ENCODE assay signal across 24 cellular contexts in the genomic region with DNA sequence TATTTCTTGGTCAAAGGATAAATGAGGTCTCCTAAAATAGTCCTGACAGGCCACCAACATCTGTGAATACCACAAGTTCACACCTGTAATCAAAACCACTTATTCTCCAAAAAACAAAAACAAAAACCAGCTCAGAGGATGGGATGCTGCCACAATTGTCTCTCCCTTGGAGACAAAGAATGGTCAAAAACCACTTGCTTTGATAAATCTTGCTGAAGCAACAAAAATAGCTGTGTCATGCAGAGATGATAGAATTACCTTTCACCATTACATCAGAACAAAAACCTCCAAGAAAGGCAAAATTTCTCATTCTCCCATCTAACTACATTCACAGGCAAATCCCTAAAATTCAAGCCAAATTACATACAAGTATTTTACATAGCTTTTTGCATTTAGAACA.
DNase-seq lines count a peak whose midpoint lies in the region; ATAC-seq and TF ChIP-seq lines count a peak whose summit lies in the region.
"Had no signal": no experiment of that assay in that cellular context is flagged by ENCODE, and none has a peak within 500 bp of the region (broad histone marks: within the 10 kb centered on the region; RNA-seq: fewer than 3 reads in every experiment).

No MANE protein-coding gene starts in this region.

- H4K8ac ChIP-seq in H9 (replicated peaks; ENCODE audit: insufficient read length, low read depth, low read length) = no peak overlapping the region

- ATAC-seq in GM21447 (IDR thresholded peaks at IDR 0.05; ENCODE audit: unreplicated experiment) (no peak), HG03095 (IDR thresholded peaks at IDR 0.05; ENCODE audit: unreplicated experiment) (no peak)
- ATAC-seq: body of pancreas, natural killer cell, Right ventricle myocardium inferior had no signal

- H3K36me3 Mint-ChIP-seq in H9 (ENCODE audit: insufficient read depth in 1 of 3, low read depth in 3 of 3) = no peaks in the 10 kb centered on the region
- H3K36me3 Mint-ChIP-seq: natural killer cell had no signal

- no peak overlapping the region for H2BK20ac ChIP-seq in H9 (ENCODE audit: low read depth, low read length, poor library complexity, severe bottlenecking)

- no peak overlapping the region for H3K27ac Mint-ChIP-seq in H9
- H3K27ac Mint-ChIP-seq: activated naive CD8-positive, alpha-beta T cell treated with anti-CD3 and anti-CD28 coated beads, Interleukin-2, amount 10 ng/mL, durations not matched to agents 7 days and 5 days; natural killer cell; T-helper 2 cell treated with Interferon-gamma antibody and Interleukin-4, amounts not matched to agents 5 μg/mL and 100 μg/mL, for 36 hours had no signal

- no peak overlapping the region for H3K4me3 Mint-ChIP-seq in H9
- H3K4me3 Mint-ChIP-seq: activated naive CD8-positive, alpha-beta T cell treated with anti-CD3 and anti-CD28 coated beads, Interleukin-2, amount 10 ng/mL, durations not matched to agents 7 days and 5 days; natural killer cell; T-helper 2 cell treated with Interferon-gamma antibody and Interleukin-4, amounts not matched to agents 5 μg/mL and 100 μg/mL, for 36 hours had no signal

- H3K9me3 ChIP-seq in stomach = no peaks in the 10 kb centered on the region
- no peaks in the 10 kb centered on the region for H3K9me3 ChIP-seq in H9 (ENCODE audit: control insufficient read depth, low read depth, low read length)
- H3K9me3 ChIP-seq in MG63 = no peaks in the 10 kb centered on the region
- H3K9me3 ChIP-seq: body of pancreas, left ventricle myocardium inferior had no signal

- TF ChIP-seq CTCF in choroid plexus epithelial cell (conservative IDR thresholded peaks at IDR 0.05; ENCODE audit: low read depth, low read length) (no peak), stomach (IDR thresholded peaks at IDR 0.05) (no peak), H9 (conservative IDR thresholded peaks at IDR 0.05) (no peak)

- H2BK15ac ChIP-seq in H9 (ENCODE audit: low read depth, low read length) = no peak overlapping the region

- TF ChIP-seq EP300 in stomach (IDR thresholded peaks at IDR 0.05) = no peak

- no peak for TF ChIP-seq POLR2A in stomach (IDR thresholded peaks at IDR 0.05)

- H2BK120ac ChIP-seq in H9 (ENCODE audit: low read depth, low read length, poor library complexity, severe bottlenecking) = no peak overlapping the region

- H3K27me3 ChIP-seq in stomach (no peaks in the 10 kb centered on the region), H9 (ENCODE audit: insufficient read depth, low read length) (peaks cover 51% of the 10 kb centered on the region), MG63 (no peaks in the 10 kb centered on the region)
- H3K27me3 ChIP-seq: body of pancreas had no signal

- intact Hi-C loops in stomach (cut with DNase I; ENCODE audit: low total_unique reads) = no loop called here

- H3K18ac ChIP-seq in H9 (ENCODE audit: insufficient read length, low read depth, low read length) = no peak overlapping the region

- no peak overlapping the region for H4K91ac ChIP-seq in H9 (ENCODE audit: insufficient read length, low read depth, low read length)

- DNase-seq in Caki2 (ENCODE audit: low read depth) = peak; percentile 53
- peak; percentile 71 for DNase-seq in NCI-H2227 treated with DMSO at 0.1 percent for 48 hours (lab: John Stamatoyannopoulos, UW)
- DNase-seq in choroid plexus epithelial cell (ENCODE audit: low read depth) = peak; percentile 27
- no peak for DNase-seq in stomach
- no peak for DNase-seq in H9
- no peak for DNase-seq in MG63
- DNase-seq: activated CD4-positive, alpha-beta T cell treated with anti-CD3 and anti-CD28 coated beads for 48 hours; activated effector memory CD4-positive, alpha-beta T cell treated with anti-CD3 and anti-CD28 coated beads, Interleukin-2, amount 50 U/mL, for 16 hours; activated naive CD8-positive, alpha-beta T cell treated with anti-CD3 and anti-CD28 coated beads, Interleukin-2, amount 10 ng/mL, durations not matched to agents 7 days and 5 days; activated T-cell treated with anti-CD3 and anti-CD28 coated beads, Interleukin-2, amount 50 U/mL, for 1 hour; body of pancreas; cerebellar nuclear complex; glutamatergic neuron; left ventricle myocardium inferior; midbrain; natural killer cell; NCI-H1417; NCI-H2081 treated with DMSO at 0.1 percent for 48 hours; NCI-H748 treated with DMSO at 0.1 percent for 48 hours; small intestine had no signal

- no peaks in the 10 kb centered on the region for H3K27me3 Mint-ChIP-seq in H9 (ENCODE audit: low read depth)
- H3K27me3 Mint-ChIP-seq: activated naive CD8-positive, alpha-beta T cell treated with anti-CD3 and anti-CD28 coated beads, Interleukin-2, amount 10 ng/mL, durations not matched to agents 7 days and 5 days had no signal

- H3T11ph ChIP-seq in H9 (ENCODE audit: low read length) = no peak overlapping the region

- H3K4me2 ChIP-seq in H9 (ENCODE audit: insufficient read depth, insufficient read length, low read length) = no peak overlapping the region

- H3K79me2 ChIP-seq in H9 (ENCODE audit: insufficient read depth, low read length) = no peaks in the 10 kb centered on the region

- H3K79me1 ChIP-seq in H9 (ENCODE audit: insufficient read depth, low read depth, low read length, poor library complexity, severe bottlenecking) = no peaks in the 10 kb centered on the region

- H3K36me3 ChIP-seq in stomach (no peaks in the 10 kb centered on the region), MG63 (no peaks in the 10 kb centered on the region)
- H3K36me3 ChIP-seq: left ventricle myocardium inferior had no signal

- H3K23me2 ChIP-seq in H9 (ENCODE audit: insufficient read length, low read depth, low read length, poor library complexity, severe bottlenecking) = no peaks in the 10 kb centered on the region

- H3K56ac ChIP-seq in H9 (ENCODE audit: insufficient read length, low read depth, low read length) = no peak overlapping the region

- no peaks in the 10 kb centered on the region for H3K9me3 Mint-ChIP-seq in H9
- H3K9me3 Mint-ChIP-seq: natural killer cell; T-helper 2 cell treated with Interferon-gamma antibody and Interleukin-4, amounts not matched to agents 5 μg/mL and 100 μg/mL, for 36 hours had no signal

- H4K5ac ChIP-seq in H9 (ENCODE audit: insufficient read length, low read depth, low read length) = no peak overlapping the region

- H3K27ac ChIP-seq in stomach (peak overlapping the region in 3 of 5 donors; percentile 33 to 44 (median 35)), H9 (ENCODE audit: insufficient read length, low read depth, low read length) (no peak overlapping the region)
- H3K27ac ChIP-seq: body of pancreas, left ventricle myocardium inferior had no signal

- H3K4me3 ChIP-seq in choroid plexus epithelial cell (ENCODE audit: low read depth, low read length) (no peak overlapping the region), stomach (no peak overlapping the region), MG63 (no peak overlapping the region)
- H3K4me3 ChIP-seq: body of pancreas, left ventricle myocardium inferior had no signal

- H3K9ac ChIP-seq in H9 (ENCODE audit: extremely low read depth, insufficient read length, low read length) = no peak overlapping the region

- no peak overlapping the region for H2AK5ac ChIP-seq in H9 (ENCODE audit: insufficient read length, low read length)

- no peak overlapping the region for H3K23ac ChIP-seq in H9 (ENCODE audit: insufficient read length, low read depth, low read length)

- H2BK12ac ChIP-seq in H9 (ENCODE audit: insufficient read length, low read depth, low read length) = no peak overlapping the region

- no peak overlapping the region for H2AFZ ChIP-seq in H9 (ENCODE audit: low read length)

- H3K4ac ChIP-seq in H9 (ENCODE audit: low read depth, low read length) = no peak overlapping the region

- in situ Hi-C loops in Caki2 (cut with HindIII; ENCODE audit: low pct_unique_long_range_greater_than_20kb, low sequenced_read_pairs) = no loop called here

- no peaks in the 10 kb centered on the region for H4K20me1 ChIP-seq in H9 (ENCODE audit: control insufficient read depth, insufficient read depth, insufficient read length)

- H3K4me1 ChIP-seq in stomach (peaks cover 20 to 86% (median 52%) of the 10 kb centered on the region in 4 donors), H9 (ENCODE audit: insufficient read depth, low read length) (no peaks in the 10 kb centered on the region)

- no peak overlapping the region for H2BK5ac ChIP-seq in H9 (ENCODE audit: insufficient read length, low read length)

- H3K14ac ChIP-seq in H9 (ENCODE audit: insufficient read depth, low read length) = no peak overlapping the region

- peaks cover 2 to 3% of the 10 kb centered on the region in 2 experiments for H3K4me1 Mint-ChIP-seq in H9

Comparison
In these comparisons a context has a peak if more than half of its experiments do, and no peak if none do; other contexts are left out.
1. DNase-seq: peak in Caki2 (single experiment), NCI-H2227 treated with DMSO at 0.1 percent for 48 hours (single experiment) and choroid plexus epithelial cell (single experiment); none in stomach (single experiment), H9 (single experiment) and MG63 (single experiment).